ENCODE assay signal across 8 cellular contexts in the genomic region with DNA sequence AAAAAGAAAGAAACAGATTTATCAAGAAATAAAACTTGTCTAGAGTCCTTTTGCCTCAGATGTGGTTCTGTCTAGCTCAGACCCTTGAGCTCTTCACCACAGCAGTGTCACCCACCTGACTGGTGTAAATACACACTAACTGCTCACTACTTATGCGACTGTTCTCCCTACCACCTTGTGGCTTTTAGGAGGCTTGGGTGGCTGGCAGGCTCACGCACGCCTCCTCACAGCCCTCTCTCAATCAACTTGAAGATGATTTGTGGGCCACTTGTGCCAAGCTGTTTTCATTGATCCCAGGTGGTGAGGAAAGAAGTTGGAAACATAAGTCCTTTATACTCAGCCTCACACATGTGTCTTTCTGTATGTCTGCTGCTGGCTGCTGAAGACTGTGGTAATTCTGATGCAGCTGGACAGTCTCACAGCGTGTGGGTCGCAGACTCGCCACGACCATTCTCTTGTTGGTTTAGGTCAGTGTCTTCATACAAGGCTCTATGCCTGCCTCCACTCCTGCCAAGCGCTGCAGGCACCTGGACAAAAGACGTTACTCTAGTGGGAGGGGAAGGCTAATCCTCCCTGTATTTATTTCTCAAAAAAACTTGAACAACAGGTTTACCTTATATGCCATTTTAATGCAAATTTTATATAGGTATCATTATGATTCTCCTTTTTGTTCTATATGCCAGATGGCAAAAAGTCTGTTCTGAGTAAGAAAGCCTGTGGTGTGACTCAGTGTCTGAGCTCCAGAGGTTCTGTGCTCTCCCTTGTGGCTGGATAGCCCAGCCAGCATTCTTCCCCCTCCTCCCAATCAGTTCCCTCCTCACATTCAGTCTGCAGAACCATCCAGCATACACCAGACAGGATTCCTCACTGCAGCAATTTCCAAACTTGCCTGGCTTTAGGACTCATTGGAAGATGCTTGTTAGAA.
A peak's percentile ranks its signal among the peaks of the same experiment; 100 is the strongest.
DNase-seq lines count a peak whose midpoint lies in the region; ATAC-seq lines count a peak whose summit lies in the region.

No MANE protein-coding gene starts in this region.

- POLR2A ChIA-PET in naive thymus-derived CD8-positive, alpha-beta T cell (lab: Charles Lee): interaction anchor here (0.6 kb wide), 1 partner anchor 9 kb away, joined by 3 read pairs; no protein-coding TSS in a partner anchor

- no peaks in the 10 kb centered on the region for H3K27me3 Mint-ChIP-seq in naive thymus-derived CD8-positive, alpha-beta T cell

- peaks cover 38 to 77% (median 73%) of the 10 kb centered on the region in 4 donors for H3K4me1 Mint-ChIP-seq in naive thymus-derived CD8-positive, alpha-beta T cell

- H3K36me3 Mint-ChIP-seq in naive thymus-derived CD8-positive, alpha-beta T cell: no peaks in the 10 kb centered on the region

- DNase-seq in activated CD4-positive, CD25-positive, alpha-beta regulatory T cell (lab: John Stamatoyannopoulos, UW): no peak
- DNase-seq in NCI-H524 treated with DMSO at 0.1 percent for 48 hours (lab: John Stamatoyannopoulos, UW): peak; percentile 84
- DNase-seq in naive thymus-derived CD8-positive, alpha-beta T cell: no peak
- no peak for DNase-seq in cerebellum (ENCODE audit: low spot score)
- no peak for DNase-seq in NOMO-1 treated with DMSO at 0.1 percent for 48 hours (lab: John Stamatoyannopoulos, UW; ENCODE audit: unreplicated experiment)
- DNase-seq in NCI-H2196 (lab: John Stamatoyannopoulos, UW; ENCODE audit: unreplicated experiment): no peak

- peak overlapping the region in 6 of 10 donors; percentile 2 to 54 (median 28) for H3K4me3 Mint-ChIP-seq in naive thymus-derived CD8-positive, alpha-beta T cell

- peak overlapping the region; percentile 2 to 92 (median 56) for H3K27ac Mint-ChIP-seq in naive thymus-derived CD8-positive, alpha-beta T cell

- ATAC-seq in activated CD4-positive, CD25-positive, alpha-beta regulatory T cell treated with anti-CD3 and anti-CD28 coated beads, Interleukin-2, amount 50 U/mL, for 24 hours: peak; percentile 85 to 88
- ATAC-seq in naive thymus-derived CD8-positive, alpha-beta T cell: peak in 1 of 2 donors; percentile 71

- peak overlapping the region; percentile 16 for H3K27ac ChIP-seq in cingulate gyrus (ENCODE audit: low read depth, low read length)

- no peaks in the 10 kb centered on the region for H3K9me3 Mint-ChIP-seq in naive thymus-derived CD8-positive, alpha-beta T cell
